Comparison of ENCODE assay signal across 22 cellular contexts in the genomic region with DNA sequence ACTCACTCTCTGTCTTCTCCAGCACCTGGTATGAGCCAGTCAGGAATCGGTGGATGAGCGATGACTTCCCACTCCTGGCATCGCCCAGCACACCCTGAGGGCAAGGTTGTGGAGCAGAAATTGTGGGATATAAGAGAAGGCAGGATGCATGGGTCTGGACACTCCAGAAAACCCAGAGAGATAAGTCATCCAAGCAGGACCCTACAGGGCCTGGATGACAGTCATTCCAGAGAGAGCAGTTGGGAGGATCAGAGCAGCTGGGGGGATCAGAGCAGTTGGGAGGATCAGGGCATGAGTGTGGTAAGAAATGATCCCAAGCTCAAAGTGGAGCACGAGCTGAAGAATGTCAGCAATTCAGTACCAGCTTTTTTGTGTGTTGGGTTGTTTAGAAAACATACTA. TPM values are rescaled to one million over a fixed set of nuclear protein-coding genes. Genes with fewer than 3 reads are reported as not detected.
DNase-seq lines count a peak whose midpoint lies in the region; ATAC-seq and TF ChIP-seq lines count a peak whose summit lies in the region.
"Had no signal": no experiment of that assay in that cellular context is flagged by ENCODE, and none has a peak within 500 bp of the region (broad histone marks: within the 10 kb centered on the region; RNA-seq: fewer than 3 reads in every experiment).

No MANE protein-coding gene starts in this region.

- H4K8ac ChIP-seq in neuronal stem cell (ENCODE audit: low read depth, low read length) = no peak overlapping the region

- no peaks in the 10 kb centered on the region for H3K36me3 ChIP-seq in GM23338 (ENCODE audit: insufficient read depth)
- peaks cover 0 to 42% of the 10 kb centered on the region in 2 donors for H3K36me3 ChIP-seq in neuronal stem cell (replicated peaks in 1 of 2; ENCODE audit: control insufficient read depth in 2 of 2, insufficient read depth in 2 of 2, low read length in 2 of 2)
- H3K36me3 ChIP-seq: adrenal gland, pancreas, upper lobe of right lung had no signal

- no peak overlapping the region for H3K23ac ChIP-seq in neuronal stem cell (ENCODE audit: low read depth, low read length, poor library complexity)

- peak overlapping the region; percentile 6 for H3K27ac Mint-ChIP-seq in activated CD4-positive, alpha-beta memory T cell treated with anti-CD3 and anti-CD28 coated beads for 36 hours
- no peak overlapping the region for H3K27ac Mint-ChIP-seq in activated CD4-positive, alpha-beta memory T cell treated with anti-CD3 and anti-CD28 coated beads, Interleukin-2, amount 10 ng/mL, durations not matched to agents 7 days and 5 days
- no peak overlapping the region for H3K27ac Mint-ChIP-seq in GM23338
- H3K27ac Mint-ChIP-seq in effector memory CD8-positive, alpha-beta T cell = peak overlapping the region; percentile 75 to 90
- H3K27ac Mint-ChIP-seq in neural crest cell (ENCODE audit: unreplicated experiment) = no peak overlapping the region
- H3K27ac Mint-ChIP-seq: activated T-helper 2 cell treated with anti-CD3 and anti-CD28 coated beads, Interferon-gamma antibody, Interleukin-2, Interleukin-4, amounts not matched to agents 10 μg/mL and 5 μg/mL and 100 μg/mL, durations not matched to agents 14 hours and 24 hours and 36 hours had no signal

- H2BK12ac ChIP-seq in neuronal stem cell (ENCODE audit: low read length) = no peak overlapping the region

- H3K27me3 Mint-ChIP-seq in activated CD4-positive, alpha-beta memory T cell treated with anti-CD3 and anti-CD28 coated beads for 36 hours = no peaks in the 10 kb centered on the region
- H3K27me3 Mint-ChIP-seq in activated CD4-positive, alpha-beta memory T cell treated with anti-CD3 and anti-CD28 coated beads, Interleukin-2, amount 10 ng/mL, durations not matched to agents 7 days and 5 days = no peaks in the 10 kb centered on the region
- peaks cover 91% of the 10 kb centered on the region for H3K27me3 Mint-ChIP-seq in GM23338 (ENCODE audit: insufficient read depth, low read depth, poor library complexity)
- H3K27me3 Mint-ChIP-seq in effector memory CD8-positive, alpha-beta T cell = no peaks in the 10 kb centered on the region
- peaks cover 91% of the 10 kb centered on the region for H3K27me3 Mint-ChIP-seq in neural crest cell (ENCODE audit: low read depth)
- H3K27me3 Mint-ChIP-seq: stimulated activated naive CD8-positive, alpha-beta T cell treated with anti-CD3 and anti-CD28 coated beads, Interleukin-15, amount 100 ng/mL, for 72 hours had no signal

- CTCF ChIA-PET in activated CD4-positive, alpha-beta memory T cell treated with anti-CD3 and anti-CD28 coated beads for 36 hours (lab: Charles Lee) = interaction anchor here (1.3 to 1.4 kb wide), 2 partner anchors 9 to 151 kb away, joined by 5 to 6 read pairs; no protein-coding TSS in a partner anchor
- CTCF ChIA-PET in activated CD4-positive, alpha-beta memory T cell treated with anti-CD3 and anti-CD28 coated beads, Interleukin-2, amount 10 ng/mL, durations not matched to agents 7 days and 5 days (lab: Charles Lee) = no interaction called here

- H3K9me3 Mint-ChIP-seq in activated CD4-positive, alpha-beta memory T cell treated with anti-CD3 and anti-CD28 coated beads for 36 hours = no peaks in the 10 kb centered on the region
- H3K9me3 Mint-ChIP-seq in activated CD4-positive, alpha-beta memory T cell treated with anti-CD3 and anti-CD28 coated beads, Interleukin-2, amount 10 ng/mL, durations not matched to agents 7 days and 5 days = no peaks in the 10 kb centered on the region
- H3K9me3 Mint-ChIP-seq in GM23338 = peaks cover 2% of the 10 kb centered on the region
- H3K9me3 Mint-ChIP-seq in effector memory CD8-positive, alpha-beta T cell = no peaks in the 10 kb centered on the region
- no peaks in the 10 kb centered on the region for H3K9me3 Mint-ChIP-seq in neural crest cell
- H3K9me3 Mint-ChIP-seq: activated T-helper 2 cell treated with anti-CD3 and anti-CD28 coated beads, Interferon-gamma antibody, Interleukin-2, Interleukin-4, amounts not matched to agents 10 μg/mL and 5 μg/mL and 100 μg/mL, durations not matched to agents 14 hours and 24 hours and 36 hours; stimulated activated naive CD8-positive, alpha-beta T cell treated with anti-CD3 and anti-CD28 coated beads, Interleukin-15, amount 100 ng/mL, for 72 hours had no signal

- no peak overlapping the region for H3K9ac ChIP-seq in neuronal stem cell (ENCODE audit: low read depth, low read length, poor library complexity)

- H3K4me3 ChIP-seq in GM23338 = no peak overlapping the region
- no peak overlapping the region for H3K4me3 ChIP-seq in neuronal stem cell (ENCODE audit: low read length in 2 of 2)
- H3K4me3 ChIP-seq: adrenal gland, pancreas, upper lobe of right lung had no signal

- H3K4me1 ChIP-seq in GM23338 (ENCODE audit: insufficient read depth) (peaks cover 19% of the 10 kb centered on the region), neuronal stem cell (ENCODE audit: control insufficient read depth in 2 of 2, insufficient read depth in 1 of 2, low read depth in 1 of 2, low read length in 2 of 2) (peaks cover 16 to 21% of the 10 kb centered on the region in 2 donors)
- H3K4me1 ChIP-seq: upper lobe of right lung had no signal

- H3K18ac ChIP-seq in neuronal stem cell (ENCODE audit: low read length) = no peak overlapping the region

- H4K20me1 ChIP-seq in GM23338 (replicated peaks; ENCODE audit: insufficient read depth) = no peaks in the 10 kb centered on the region; the same call in 1 of the 2 replicates

- TF ChIP-seq CTCF in GM23338 (conservative IDR thresholded peaks at IDR 0.05; ENCODE audit: low read depth in 2 of 2) (no peak), neural crest cell (conservative IDR thresholded peaks at IDR 0.05) (no peak)

- H3K9me2 ChIP-seq in GM23338 (ENCODE audit: insufficient read depth) = no peaks in the 10 kb centered on the region

- no peak overlapping the region for H2BK120ac ChIP-seq in neuronal stem cell (ENCODE audit: low read depth, low read length)

- POLR2A ChIA-PET in activated CD4-positive, alpha-beta memory T cell treated with anti-CD3 and anti-CD28 coated beads for 36 hours (lab: Charles Lee) = no interaction called here
- POLR2A ChIA-PET in activated CD4-positive, alpha-beta memory T cell treated with anti-CD3 and anti-CD28 coated beads, Interleukin-2, amount 10 ng/mL, durations not matched to agents 7 days and 5 days (lab: Charles Lee) = interaction anchor here (1.4 kb wide), 1 partner anchor 15 kb away, joined by 6 read pairs; no protein-coding TSS in a partner anchor

- ATAC-seq in GM23338 = no peak
- ATAC-seq in effector memory CD8-positive, alpha-beta T cell (replicated peaks) = no peak
- no peak for ATAC-seq in HG02678 (IDR thresholded peaks at IDR 0.05; ENCODE audit: unreplicated experiment)
- ATAC-seq: left cardiac atrium; pancreas; stimulated activated naive CD8-positive, alpha-beta T cell treated with anti-CD3 and anti-CD28 coated beads, Interleukin-15, amount 100 ng/mL, for 72 hours; upper lobe of right lung had no signal

- H3K79me2 ChIP-seq in GM23338 (replicated peaks; ENCODE audit: insufficient read depth) = no peaks in the 10 kb centered on the region

- H2BK5ac ChIP-seq in neuronal stem cell (ENCODE audit: low read length) = no peak overlapping the region

- no peak overlapping the region for H3K4ac ChIP-seq in neuronal stem cell (ENCODE audit: low read length)

- no CpG with 5 or more reads among the region's 4 CpGs for WGBS in neuronal stem cell (ENCODE audit: extremely low coverage in 2 of 2, insufficient read length in 2 of 2, insufficient replicate concordance in 1 of 2), 2 donors

- no peak overlapping the region for H3K4me3 Mint-ChIP-seq in activated CD4-positive, alpha-beta memory T cell treated with anti-CD3 and anti-CD28 coated beads for 36 hours
- H3K4me3 Mint-ChIP-seq in activated CD4-positive, alpha-beta memory T cell treated with anti-CD3 and anti-CD28 coated beads, Interleukin-2, amount 10 ng/mL, durations not matched to agents 7 days and 5 days = no peak overlapping the region
- H3K4me3 Mint-ChIP-seq in GM23338 = peak overlapping the region; percentile 7; the same call in 1 of the 3 replicates
- H3K4me3 Mint-ChIP-seq in effector memory CD8-positive, alpha-beta T cell = peak overlapping the region in 1 of 2 donors; percentile 9
- peak overlapping the region; percentile 47 for H3K4me3 Mint-ChIP-seq in neural crest cell
- H3K4me3 Mint-ChIP-seq: stimulated activated naive CD8-positive, alpha-beta T cell treated with anti-CD3 and anti-CD28 coated beads, Interleukin-15, amount 100 ng/mL, for 72 hours had no signal

- H3K27ac ChIP-seq in GM23338 (ENCODE audit: low read depth) (no peak overlapping the region), neuronal stem cell (replicated peaks; ENCODE audit: low read length) (no peak overlapping the region)
- H3K27ac ChIP-seq: adrenal gland, pancreas, upper lobe of right lung had no signal

- H3K36me3 Mint-ChIP-seq in activated CD4-positive, alpha-beta memory T cell treated with anti-CD3 and anti-CD28 coated beads for 36 hours = peaks cover 49% of the 10 kb centered on the region
- H3K36me3 Mint-ChIP-seq in activated CD4-positive, alpha-beta memory T cell treated with anti-CD3 and anti-CD28 coated beads, Interleukin-2, amount 10 ng/mL, durations not matched to agents 7 days and 5 days (ENCODE audit: low read depth) = peaks cover 74% of the 10 kb centered on the region
- no peaks in the 10 kb centered on the region; the same call in 2 of the 3 replicates for H3K36me3 Mint-ChIP-seq in GM23338 (ENCODE audit: low read depth)
- H3K36me3 Mint-ChIP-seq in effector memory CD8-positive, alpha-beta T cell (ENCODE audit: insufficient read depth) = peaks cover 69% of the 10 kb centered on the region
- no peaks in the 10 kb centered on the region for H3K36me3 Mint-ChIP-seq in neural crest cell (ENCODE audit: low read depth)

- no peak overlapping the region for H3K14ac ChIP-seq in neuronal stem cell (ENCODE audit: low read length)

- H2AK5ac ChIP-seq in neuronal stem cell (ENCODE audit: low read depth, low read length) = no peak overlapping the region

- H4K91ac ChIP-seq in neuronal stem cell (ENCODE audit: low read depth, low read length, poor library complexity) = no peak overlapping the region

- H2AFZ ChIP-seq in GM23338 (no peak overlapping the region), neuronal stem cell (ENCODE audit: low read length) (no peak overlapping the region)

- peaks cover 18% of the 10 kb centered on the region for H3K4me1 Mint-ChIP-seq in activated CD4-positive, alpha-beta memory T cell treated with anti-CD3 and anti-CD28 coated beads for 36 hours (ENCODE audit: low read depth)
- peaks cover 18% of the 10 kb centered on the region for H3K4me1 Mint-ChIP-seq in activated CD4-positive, alpha-beta memory T cell treated with anti-CD3 and anti-CD28 coated beads, Interleukin-2, amount 10 ng/mL, durations not matched to agents 7 days and 5 days
- H3K4me1 Mint-ChIP-seq in GM23338 (peaks cover 31% of the 10 kb centered on the region), neural crest cell (peaks cover 21% of the 10 kb centered on the region)
- peaks cover 22 to 26% of the 10 kb centered on the region in 2 donors for H3K4me1 Mint-ChIP-seq in effector memory CD8-positive, alpha-beta T cell (ENCODE audit: low read depth in 2 of 2)

- peaks cover 100% of the 10 kb centered on the region for H3K27me3 ChIP-seq in GM23338 (ENCODE audit: insufficient read depth)
- H3K27me3 ChIP-seq in neuronal stem cell (ENCODE audit: control insufficient read depth in 3 of 3, insufficient read depth in 3 of 3, low read depth in 1 of 3, low read length in 3 of 3) = peaks cover 3 to 92% (median 26%) of the 10 kb centered on the region in 3 experiments

- H3F3A ChIP-seq in GM23338 (replicated peaks; ENCODE audit: low read depth) = peaks cover 10% of the 10 kb centered on the region

- H2BK15ac ChIP-seq in neuronal stem cell (ENCODE audit: low read length) = no peak overlapping the region

- no peaks in the 10 kb centered on the region for H3K79me1 ChIP-seq in neuronal stem cell (ENCODE audit: low read depth, low read length)

- peaks cover 0 to 4% of the 10 kb centered on the region in 2 donors for H3K9me3 ChIP-seq in neuronal stem cell (replicated peaks in 1 of 2; ENCODE audit: control insufficient read depth in 2 of 2, insufficient read depth in 1 of 2, low read depth in 1 of 2, low read length in 2 of 2)
- H3K9me3 ChIP-seq: adrenal gland, pancreas, upper lobe of right lung had no signal

- intact Hi-C loops in activated CD4-positive, alpha-beta memory T cell treated with anti-CD3 and anti-CD28 coated beads for 36 hours (cut with micrococcal nuclease) = no loop called here

- DNase-seq in activated CD4-positive, alpha-beta memory T cell treated with anti-CD3 and anti-CD28 coated beads for 36 hours = no peak
- DNase-seq in activated CD4-positive, alpha-beta memory T cell treated with anti-CD3 and anti-CD28 coated beads, Interleukin-2, amount 10 ng/mL, durations not matched to agents 7 days and 5 days = no peak
- DNase-seq in GM23338 (ENCODE audit: low spot score) (no peak), neural crest cell (ENCODE audit: low read depth, low spot score) (no peak), neuronal stem cell (ENCODE audit: low spot score) (no peak), RKO (ENCODE audit: low spot score) (no peak)
- no peak for DNase-seq in effector memory CD8-positive, alpha-beta T cell
- DNase-seq: erythroblast; left cardiac atrium; NCI-H1436; NCI-H2171 treated with DMSO at 0.1 percent for 48 hours; NCI-H69; pancreas; SHP77; stimulated activated CD4-positive, alpha-beta T cell treated with anti-CD3 and anti-CD28 coated beads, Interleukin-2, amount 100 ng/mL, for 24 hours; stimulated activated naive CD8-positive, alpha-beta T cell treated with anti-CD3 and anti-CD28 coated beads, Interleukin-15, amount 100 ng/mL, for 72 hours; T-helper 1 cell; upper lobe of right lung had no signal

- H3K4me2 ChIP-seq in GM23338 = no peak overlapping the region
- H3K4me2 ChIP-seq in neuronal stem cell (ENCODE audit: insufficient read depth, low read length, poor library complexity, severe bottlenecking) = no peak overlapping the region

RNA-seq across cellular contexts. Expression of gene AGAP2, which starts 4.0 kb away (rescaled TPM):
- 10 to 100 TPM; 32.4 to 34.0 TPM for total RNA-seq in activated CD4-positive, alpha-beta memory T cell treated with anti-CD3 and anti-CD28 coated beads for 36 hours
- total RNA-seq in activated CD4-positive, alpha-beta memory T cell treated with anti-CD3 and anti-CD28 coated beads, Interleukin-2, amount 10 ng/mL, durations not matched to agents 7 days and 5 days = 10 to 100 TPM; 84.5 to 85.1 TPM
- 1.1 and 1.3 TPM in 2 replicates for total RNA-seq in GM23338 (2014; rRNA removed; shearing (Covaris generic))
- polyA plus RNA-seq in GM23338 (2016; fragmentation: Nextera tagmentation; extraction: Ambion mirVana) = 0.36 and 0.38 TPM in 2 replicates
- total RNA-seq in neural crest cell = 3.9 and 4.1 TPM in 2 replicates
- polyA plus RNA-seq in neuronal stem cell (2013, experiment 1 of 2) = 4.2 TPM
- 4.0 TPM for polyA plus RNA-seq in neuronal stem cell (2013, experiment 2 of 2)

RNA-seq across cellular contexts. Expression of gene TSPAN31, which starts 10.3 kb away (rescaled TPM):
- 10 to 100 TPM; 11.7 to 15.0 TPM for total RNA-seq in activated CD4-positive, alpha-beta memory T cell treated with anti-CD3 and anti-CD28 coated beads for 36 hours
- total RNA-seq in activated CD4-positive, alpha-beta memory T cell treated with anti-CD3 and anti-CD28 coated beads, Interleukin-2, amount 10 ng/mL, durations not matched to agents 7 days and 5 days = 10 to 100 TPM; 21.8 to 23.0 TPM
- 15.6 and 32.9 TPM in 2 replicates for total RNA-seq in GM23338 (2014; rRNA removed; shearing (Covaris generic))
- polyA plus RNA-seq in GM23338 (2016; fragmentation: Nextera tagmentation; extraction: Ambion mirVana) = 12.9 and 15.5 TPM in 2 replicates
- 23.5 and 26.9 TPM in 2 replicates for total RNA-seq in neural crest cell
- 24.9 TPM for polyA plus RNA-seq in neuronal stem cell (2013, experiment 1 of 2)
- polyA plus RNA-seq in neuronal stem cell (2013, experiment 2 of 2) = 25.4 TPM

RNA-seq across cellular contexts. Expression of gene CDK4, which starts 17.5 kb away (rescaled TPM):
- 100 to 1,000 TPM; 181 to 195 TPM for total RNA-seq in activated CD4-positive, alpha-beta memory T cell treated with anti-CD3 and anti-CD28 coated beads for 36 hours
- total RNA-seq in activated CD4-positive, alpha-beta memory T cell treated with anti-CD3 and anti-CD28 coated beads, Interleukin-2, amount 10 ng/mL, durations not matched to agents 7 days and 5 days = 10 to 100 TPM; 87.7 to 88.6 TPM
- total RNA-seq in GM23338 (2014; rRNA removed; shearing (Covaris generic)) = 198 and 214 TPM in 2 replicates
- polyA plus RNA-seq in GM23338 (2016; fragmentation: Nextera tagmentation; extraction: Ambion mirVana) = 105 and 108 TPM in 2 replicates
- total RNA-seq in neural crest cell = 332 and 333 TPM in 2 replicates
- 157 TPM for polyA plus RNA-seq in neuronal stem cell (2013, experiment 1 of 2)
- 144 TPM for polyA plus RNA-seq in neuronal stem cell (2013, experiment 2 of 2)

RNA-seq across cellular contexts. Expression of gene MARCHF9, which starts 20.3 kb away (rescaled TPM):
- total RNA-seq in activated CD4-positive, alpha-beta memory T cell treated with anti-CD3 and anti-CD28 coated beads for 36 hours = 10 to 100 TPM; 20.9 to 21.2 TPM
- 10 to 100 TPM; 29.2 to 31.4 TPM for total RNA-seq in activated CD4-positive, alpha-beta memory T cell treated with anti-CD3 and anti-CD28 coated beads, Interleukin-2, amount 10 ng/mL, durations not matched to agents 7 days and 5 days
- total RNA-seq in GM23338 (2014; rRNA removed; shearing (Covaris generic)) = 2.9 and 3.5 TPM in 2 replicates
- polyA plus RNA-seq in GM23338 (2016; fragmentation: Nextera tagmentation; extraction: Ambion mirVana) = 3.1 and 3.3 TPM in 2 replicates
- 16.7 and 18.8 TPM in 2 replicates for total RNA-seq in neural crest cell
- polyA plus RNA-seq in neuronal stem cell (2013, experiment 1 of 2) = 14.0 TPM
- polyA plus RNA-seq in neuronal stem cell (2013, experiment 2 of 2) = 14.6 TPM

RNA-seq across cellular contexts. Expression of gene CYP27B1, which starts 32.3 kb away (rescaled TPM):
- 1 to 10 TPM; 7.1 to 8.2 TPM for total RNA-seq in activated CD4-positive, alpha-beta memory T cell treated with anti-CD3 and anti-CD28 coated beads for 36 hours
- total RNA-seq in activated CD4-positive, alpha-beta memory T cell treated with anti-CD3 and anti-CD28 coated beads, Interleukin-2, amount 10 ng/mL, durations not matched to agents 7 days and 5 days = 1 to 10 TPM; 3.3 to 4.3 TPM
- total RNA-seq in GM23338 (2014; rRNA removed; shearing (Covaris generic)) = 2.7 and 6.8 TPM in 2 replicates
- 0.83 and 1.1 TPM in 2 replicates for polyA plus RNA-seq in GM23338 (2016; fragmentation: Nextera tagmentation; extraction: Ambion mirVana)
- total RNA-seq in neural crest cell = 3.2 and 4.2 TPM in 2 replicates
- 0.35 TPM for polyA plus RNA-seq in neuronal stem cell (2013, experiment 1 of 2)
- 0.40 TPM for polyA plus RNA-seq in neuronal stem cell (2013, experiment 2 of 2)
- total RNA-seq: frontal cortex had no signal

Comparison
In these comparisons a context has a peak if more than half of its experiments do, and no peak if none do; other contexts are left out.
1. H3K27ac Mint-ChIP-seq: peak in activated CD4-positive, alpha-beta memory T cell treated with anti-CD3 and anti-CD28 coated beads for 36 hours (single experiment) and effector memory CD8-positive, alpha-beta T cell (2 of 2); none in activated CD4-positive, alpha-beta memory T cell treated with anti-CD3 and anti-CD28 coated beads, Interleukin-2, amount 10 ng/mL, durations not matched to agents 7 days and 5 days (single experiment), GM23338 (single experiment) and neural crest cell (single experiment).
2. H3K4me3 Mint-ChIP-seq: peak in GM23338 (single experiment) and neural crest cell (single experiment); none in activated CD4-positive, alpha-beta memory T cell treated with anti-CD3 and anti-CD28 coated beads for 36 hours (single experiment) and activated CD4-positive, alpha-beta memory T cell treated with anti-CD3 and anti-CD28 coated beads, Interleukin-2, amount 10 ng/mL, durations not matched to agents 7 days and 5 days (single experiment).